Comparison of ENCODE assay signal across 1 cellular context in genomic region chr13:27620377-27621115, GRCh38.
TF ChIP-seq lines count a peak whose summit lies in the region.

Gene LNX2 (minus strand): TSS chr13:27620529. CDS start chr13:27581703, 38,826 bp downstream.

TF ChIP-seq in HepG2, 621 proteins besides CTCF, POLR2A, EP300 and RAD21 (continued from another document and continues in another):
- TF ChIP-seq PRDM10 (CRISPR knock-in tag; IDR thresholded peaks at IDR 0.05; ENCODE audit: low read depth), result peak; percentile 81; the same call in 1 of the 2 replicates
- peak; percentile 90 for TF ChIP-seq ASH2L (IDR thresholded peaks at IDR 0.05; ENCODE audit: insufficient read length, low read depth, low read length)
- 0 out of 2 replicates have a peak, but pooled peaks have one; percentile 35 for TF ChIP-seq ZNF292 (CRISPR knock-in tag; IDR thresholded peaks at IDR 0.05; ENCODE audit: borderline replicate concordance, low read depth)
- TF ChIP-seq, protein P1, sequence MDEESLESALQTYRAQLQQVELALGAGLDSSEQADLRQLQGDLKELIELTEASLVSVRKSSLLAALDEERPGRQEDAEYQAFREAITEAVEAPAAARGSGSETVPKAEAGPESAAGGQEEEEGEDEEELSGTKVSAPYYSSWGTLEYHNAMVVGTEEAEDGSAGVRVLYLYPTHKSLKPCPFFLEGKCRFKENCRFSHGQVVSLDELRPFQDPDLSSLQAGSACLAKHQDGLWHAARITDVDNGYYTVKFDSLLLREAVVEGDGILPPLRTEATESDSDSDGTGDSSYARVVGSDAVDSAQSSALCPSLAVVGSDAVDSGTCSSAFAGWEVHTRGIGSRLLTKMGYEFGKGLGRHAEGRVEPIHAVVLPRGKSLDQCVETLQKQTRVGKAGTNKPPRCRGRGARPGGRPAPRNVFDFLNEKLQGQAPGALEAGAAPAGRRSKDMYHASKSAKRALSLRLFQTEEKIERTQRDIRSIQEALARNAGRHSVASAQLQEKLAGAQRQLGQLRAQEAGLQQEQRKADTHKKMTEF (CRISPR knock-in tag; IDR thresholded peaks at IDR 0.05), result peak; percentile 45; the same call in 1 of the 2 replicates
- TF ChIP-seq MED1 (CRISPR knock-in tag; IDR thresholded peaks at IDR 0.05), result 0 out of 2 replicates have a peak, but pooled peaks have one; percentile 46
- TF ChIP-seq CREM (IDR thresholded peaks at IDR 0.05), result peak; percentile 36; the same call in 1 of the 2 replicates
- TF ChIP-seq CREM (CRISPR knock-in tag; IDR thresholded peaks at IDR 0.05), result no peak
- TF ChIP-seq TBX3 (IDR thresholded peaks at IDR 0.05; ENCODE audit: borderline replicate concordance), result peak; percentile 12; the same call in 1 of the 2 replicates
- TF ChIP-seq ZNF713 (CRISPR knock-in tag; IDR thresholded peaks at IDR 0.05), result no peak
- TF ChIP-seq MXI1 (IDR thresholded peaks at IDR 0.05; ENCODE audit: borderline replicate concordance, low read depth, low read length), result peak; percentile 3; the same call in 1 of the 3 replicates
- peak; percentile 12; the same call in 1 of the 2 replicates for TF ChIP-seq MYPOP (CRISPR knock-in tag; IDR thresholded peaks at IDR 0.05)
- TF ChIP-seq, protein P2, sequence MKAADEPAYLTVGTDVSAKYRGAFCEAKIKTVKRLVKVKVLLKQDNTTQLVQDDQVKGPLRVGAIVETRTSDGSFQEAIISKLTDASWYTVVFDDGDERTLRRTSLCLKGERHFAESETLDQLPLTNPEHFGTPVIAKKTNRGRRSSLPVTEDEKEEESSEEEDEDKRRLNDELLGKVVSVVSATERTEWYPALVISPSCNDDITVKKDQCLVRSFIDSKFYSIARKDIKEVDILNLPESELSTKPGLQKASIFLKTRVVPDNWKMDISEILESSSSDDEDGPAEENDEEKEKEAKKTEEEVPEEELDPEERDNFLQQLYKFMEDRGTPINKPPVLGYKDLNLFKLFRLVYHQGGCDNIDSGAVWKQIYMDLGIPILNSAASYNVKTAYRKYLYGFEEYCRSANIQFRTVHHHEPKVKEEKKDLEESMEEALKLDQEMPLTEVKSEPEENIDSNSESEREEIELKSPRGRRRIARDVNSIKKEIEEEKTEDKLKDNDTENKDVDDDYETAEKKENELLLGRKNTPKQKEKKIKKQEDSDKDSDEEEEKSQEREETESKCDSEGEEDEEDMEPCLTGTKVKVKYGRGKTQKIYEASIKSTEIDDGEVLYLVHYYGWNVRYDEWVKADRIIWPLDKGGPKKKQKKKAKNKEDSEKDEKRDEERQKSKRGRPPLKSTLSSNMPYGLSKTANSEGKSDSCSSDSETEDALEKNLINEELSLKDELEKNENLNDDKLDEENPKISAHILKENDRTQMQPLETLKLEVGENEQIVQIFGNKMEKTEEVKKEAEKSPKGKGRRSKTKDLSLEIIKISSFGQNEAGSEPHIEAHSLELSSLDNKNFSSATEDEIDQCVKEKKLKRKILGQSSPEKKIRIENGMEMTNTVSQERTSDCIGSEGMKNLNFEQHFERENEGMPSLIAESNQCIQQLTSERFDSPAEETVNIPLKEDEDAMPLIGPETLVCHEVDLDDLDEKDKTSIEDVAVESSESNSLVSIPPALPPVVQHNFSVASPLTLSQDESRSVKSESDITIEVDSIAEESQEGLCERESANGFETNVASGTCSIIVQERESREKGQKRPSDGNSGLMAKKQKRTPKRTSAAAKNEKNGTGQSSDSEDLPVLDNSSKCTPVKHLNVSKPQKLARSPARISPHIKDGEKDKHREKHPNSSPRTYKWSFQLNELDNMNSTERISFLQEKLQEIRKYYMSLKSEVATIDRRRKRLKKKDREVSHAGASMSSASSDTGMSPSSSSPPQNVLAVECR (CRISPR knock-in tag; IDR thresholded peaks at IDR 0.05; ENCODE audit: borderline replicate concordance), result peak; percentile 19; the same call in 1 of the 2 replicates
- TF ChIP-seq ZMYM4 (CRISPR knock-in tag; IDR thresholded peaks at IDR 0.05), result peak; percentile 63
- peak; percentile 13 for TF ChIP-seq CBX1 (IDR thresholded peaks at IDR 0.05; ENCODE audit: low read depth)
- TF ChIP-seq SP2 (CRISPR knock-in tag; IDR thresholded peaks at IDR 0.05), result peak; percentile 95
- TF ChIP-seq KAT7 (CRISPR knock-in tag; IDR thresholded peaks at IDR 0.05; ENCODE audit: borderline replicate concordance), result 0 out of 2 replicates have a peak, but pooled peaks have one; percentile 30
- TF ChIP-seq FOSL2 (CRISPR knock-in tag; IDR thresholded peaks at IDR 0.05), result peak; percentile 34; the same call in 1 of the 2 replicates
- no peak for TF ChIP-seq THYN1 (CRISPR knock-in tag; IDR thresholded peaks at IDR 0.05; ENCODE audit: borderline replicate concordance, low read depth)
- 0 out of 2 replicates have a peak, but pooled peaks have one; percentile 29 for TF ChIP-seq ZBTB42 (CRISPR knock-in tag; IDR thresholded peaks at IDR 0.05)
- TF ChIP-seq, protein P3, sequence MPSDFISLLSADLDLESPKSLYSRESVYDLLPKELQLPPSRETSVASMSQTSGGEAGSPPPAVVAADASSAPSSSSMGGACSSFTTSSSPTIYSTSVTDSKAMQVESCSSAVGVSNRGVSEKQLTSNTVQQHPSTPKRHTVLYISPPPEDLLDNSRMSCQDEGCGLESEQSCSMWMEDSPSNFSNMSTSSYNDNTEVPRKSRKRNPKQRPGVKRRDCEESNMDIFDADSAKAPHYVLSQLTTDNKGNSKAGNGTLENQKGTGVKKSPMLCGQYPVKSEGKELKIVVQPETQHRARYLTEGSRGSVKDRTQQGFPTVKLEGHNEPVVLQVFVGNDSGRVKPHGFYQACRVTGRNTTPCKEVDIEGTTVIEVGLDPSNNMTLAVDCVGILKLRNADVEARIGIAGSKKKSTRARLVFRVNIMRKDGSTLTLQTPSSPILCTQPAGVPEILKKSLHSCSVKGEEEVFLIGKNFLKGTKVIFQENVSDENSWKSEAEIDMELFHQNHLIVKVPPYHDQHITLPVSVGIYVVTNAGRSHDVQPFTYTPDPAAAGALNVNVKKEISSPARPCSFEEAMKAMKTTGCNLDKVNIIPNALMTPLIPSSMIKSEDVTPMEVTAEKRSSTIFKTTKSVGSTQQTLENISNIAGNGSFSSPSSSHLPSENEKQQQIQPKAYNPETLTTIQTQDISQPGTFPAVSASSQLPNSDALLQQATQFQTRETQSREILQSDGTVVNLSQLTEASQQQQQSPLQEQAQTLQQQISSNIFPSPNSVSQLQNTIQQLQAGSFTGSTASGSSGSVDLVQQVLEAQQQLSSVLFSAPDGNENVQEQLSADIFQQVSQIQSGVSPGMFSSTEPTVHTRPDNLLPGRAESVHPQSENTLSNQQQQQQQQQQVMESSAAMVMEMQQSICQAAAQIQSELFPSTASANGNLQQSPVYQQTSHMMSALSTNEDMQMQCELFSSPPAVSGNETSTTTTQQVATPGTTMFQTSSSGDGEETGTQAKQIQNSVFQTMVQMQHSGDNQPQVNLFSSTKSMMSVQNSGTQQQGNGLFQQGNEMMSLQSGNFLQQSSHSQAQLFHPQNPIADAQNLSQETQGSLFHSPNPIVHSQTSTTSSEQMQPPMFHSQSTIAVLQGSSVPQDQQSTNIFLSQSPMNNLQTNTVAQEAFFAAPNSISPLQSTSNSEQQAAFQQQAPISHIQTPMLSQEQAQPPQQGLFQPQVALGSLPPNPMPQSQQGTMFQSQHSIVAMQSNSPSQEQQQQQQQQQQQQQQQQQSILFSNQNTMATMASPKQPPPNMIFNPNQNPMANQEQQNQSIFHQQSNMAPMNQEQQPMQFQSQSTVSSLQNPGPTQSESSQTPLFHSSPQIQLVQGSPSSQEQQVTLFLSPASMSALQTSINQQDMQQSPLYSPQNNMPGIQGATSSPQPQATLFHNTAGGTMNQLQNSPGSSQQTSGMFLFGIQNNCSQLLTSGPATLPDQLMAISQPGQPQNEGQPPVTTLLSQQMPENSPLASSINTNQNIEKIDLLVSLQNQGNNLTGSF (CRISPR knock-in tag; IDR thresholded peaks at IDR 0.05), result 0 out of 2 replicates have a peak, but pooled peaks have one; percentile 27
- 0 out of 2 replicates have a peak, but pooled peaks have one; percentile 52 for TF ChIP-seq ZNF343 (CRISPR knock-in tag; IDR thresholded peaks at IDR 0.05)
- TF ChIP-seq AGO1 (IDR thresholded peaks at IDR 0.05; ENCODE audit: low read depth, low read length, poor library complexity, severe bottlenecking), result peak; percentile 14
- TF ChIP-seq ZNF639 (CRISPR knock-in tag; conservative IDR thresholded peaks at IDR 0.05), result 0 out of 2 replicates have a peak, but pooled peaks have one; percentile 45
- peak; percentile 29 for TF ChIP-seq GABPA (IDR thresholded peaks at IDR 0.05; ENCODE audit: low read depth, low read length)
- peak; percentile 10; the same call in 1 of the 2 replicates for TF ChIP-seq GABPA (CRISPR knock-in tag; IDR thresholded peaks at IDR 0.05; ENCODE audit: low read depth)
- TF ChIP-seq, protein P4, sequence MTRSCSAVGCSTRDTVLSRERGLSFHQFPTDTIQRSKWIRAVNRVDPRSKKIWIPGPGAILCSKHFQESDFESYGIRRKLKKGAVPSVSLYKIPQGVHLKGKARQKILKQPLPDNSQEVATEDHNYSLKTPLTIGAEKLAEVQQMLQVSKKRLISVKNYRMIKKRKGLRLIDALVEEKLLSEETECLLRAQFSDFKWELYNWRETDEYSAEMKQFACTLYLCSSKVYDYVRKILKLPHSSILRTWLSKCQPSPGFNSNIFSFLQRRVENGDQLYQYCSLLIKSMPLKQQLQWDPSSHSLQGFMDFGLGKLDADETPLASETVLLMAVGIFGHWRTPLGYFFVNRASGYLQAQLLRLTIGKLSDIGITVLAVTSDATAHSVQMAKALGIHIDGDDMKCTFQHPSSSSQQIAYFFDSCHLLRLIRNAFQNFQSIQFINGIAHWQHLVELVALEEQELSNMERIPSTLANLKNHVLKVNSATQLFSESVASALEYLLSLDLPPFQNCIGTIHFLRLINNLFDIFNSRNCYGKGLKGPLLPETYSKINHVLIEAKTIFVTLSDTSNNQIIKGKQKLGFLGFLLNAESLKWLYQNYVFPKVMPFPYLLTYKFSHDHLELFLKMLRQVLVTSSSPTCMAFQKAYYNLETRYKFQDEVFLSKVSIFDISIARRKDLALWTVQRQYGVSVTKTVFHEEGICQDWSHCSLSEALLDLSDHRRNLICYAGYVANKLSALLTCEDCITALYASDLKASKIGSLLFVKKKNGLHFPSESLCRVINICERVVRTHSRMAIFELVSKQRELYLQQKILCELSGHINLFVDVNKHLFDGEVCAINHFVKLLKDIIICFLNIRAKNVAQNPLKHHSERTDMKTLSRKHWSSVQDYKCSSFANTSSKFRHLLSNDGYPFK (CRISPR knock-in tag; IDR thresholded peaks at IDR 0.05; ENCODE audit: borderline replicate concordance), result peak; percentile 44; the same call in 1 of the 2 replicates
- TF ChIP-seq RBFOX2 (IDR thresholded peaks at IDR 0.05; ENCODE audit: low read depth, low read length), result peak; percentile 63; the same call in 1 of the 2 replicates
- TF ChIP-seq GATAD2A (CRISPR knock-in tag; IDR thresholded peaks at IDR 0.05), result 0 out of 2 replicates have a peak, but pooled peaks have one; percentile 10
- no peak for TF ChIP-seq EEA1 (CRISPR knock-in tag; IDR thresholded peaks at IDR 0.05; ENCODE audit: borderline replicate concordance)
- TF ChIP-seq ETV5 (CRISPR knock-in tag; IDR thresholded peaks at IDR 0.05; ENCODE audit: borderline replicate concordance), result 0 out of 2 replicates have a peak, but pooled peaks have one; percentile 7
- peak; percentile 47 for TF ChIP-seq HNRNPLL (IDR thresholded peaks at IDR 0.05; ENCODE audit: low read depth, low read length, poor library complexity, severe bottlenecking)
- 0 out of 2 replicates have a peak, but pooled peaks have one; percentile 31 for TF ChIP-seq CBFB (CRISPR knock-in tag; IDR thresholded peaks at IDR 0.05)
